Comparison of ENCODE assay signal across 18 cellular contexts in the genomic region with DNA sequence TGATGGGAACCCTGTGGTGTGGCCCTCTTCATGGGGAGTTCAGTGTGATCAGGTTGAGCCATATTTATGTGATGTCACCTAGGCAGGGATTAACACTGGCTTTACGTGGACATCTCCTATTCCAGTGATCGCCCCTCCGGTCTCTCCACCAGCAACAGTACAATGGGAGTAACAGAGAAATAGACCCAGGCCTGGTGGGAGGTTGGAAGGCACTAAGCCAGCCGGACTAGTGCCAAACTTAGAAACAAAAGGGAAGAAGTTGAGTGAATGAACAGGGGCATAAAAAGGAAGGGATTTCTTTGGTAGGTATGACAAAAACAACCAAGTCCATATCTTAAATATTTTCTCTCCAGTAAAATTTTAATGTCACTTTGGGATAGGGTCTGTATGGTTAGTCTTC.
DNase-seq lines count a peak whose midpoint lies in the region; ATAC-seq and TF ChIP-seq lines count a peak whose summit lies in the region.
"Had no signal": no experiment of that assay in that cellular context is flagged by ENCODE, and none has a peak within 500 bp of the region (broad histone marks: within the 10 kb centered on the region; RNA-seq: fewer than 3 reads in every experiment).

No MANE protein-coding gene starts in this region.

- no peak overlapping the region for H3K4ac ChIP-seq in neuronal stem cell (ENCODE audit: low read length)

- H3K4me1 ChIP-seq in left ventricle myocardium inferior, result peaks cover 31% of the 10 kb centered on the region
- H3K4me1 ChIP-seq in esophagus muscularis mucosa, result peaks cover 7 to 21% (median 20%) of the 10 kb centered on the region in 4 donors
- H3K4me1 ChIP-seq in neuronal stem cell (ENCODE audit: control insufficient read depth in 2 of 2, insufficient read depth in 1 of 2, low read depth in 1 of 2, low read length in 2 of 2), result peaks cover 10 to 12% of the 10 kb centered on the region in 2 donors

- ATAC-seq in GM18861 (IDR thresholded peaks at IDR 0.05; ENCODE audit: unreplicated experiment), result no peak
- ATAC-seq in WTC11, result no peak

- POLR2A ChIA-PET in WTC11 (lab: Charles Lee), result no interaction called here

- peak overlapping the region; percentile 26 for H3K4me3 Mint-ChIP-seq in type B pancreatic cell
- no peak overlapping the region for H3K4me3 Mint-ChIP-seq in WTC11
- H3K4me3 Mint-ChIP-seq: H9, IgD-negative memory B cell had no signal

- 76% methylated on average over 4 of the region's 4 CpGs for WGBS in esophagus muscularis mucosa
- WGBS in neuronal stem cell (ENCODE audit: extremely low coverage in 2 of 2, insufficient read length in 2 of 2, insufficient replicate concordance in 1 of 2), 2 donors, result no CpG with 5 or more reads among the region's 4 CpGs

- no peak for TF ChIP-seq EP300 in esophagus muscularis mucosa (IDR thresholded peaks at IDR 0.05)

- H2BK15ac ChIP-seq in neuronal stem cell (ENCODE audit: low read length), result no peak overlapping the region

- H3K9me3 Mint-ChIP-seq in type B pancreatic cell, result peaks cover 5% of the 10 kb centered on the region
- H3K9me3 Mint-ChIP-seq in WTC11, result peaks cover 8% of the 10 kb centered on the region
- H3K9me3 Mint-ChIP-seq: H9, IgD-negative memory B cell had no signal

- no peak overlapping the region for H4K8ac ChIP-seq in neuronal stem cell (ENCODE audit: low read depth, low read length)

- H3K4me3 ChIP-seq in left ventricle myocardium inferior (no peak overlapping the region), esophagus muscularis mucosa (no peak overlapping the region), neuronal stem cell (ENCODE audit: low read length in 2 of 2) (no peak overlapping the region)

- H2BK120ac ChIP-seq in neuronal stem cell (ENCODE audit: low read depth, low read length), result no peak overlapping the region

- H4K91ac ChIP-seq in neuronal stem cell (ENCODE audit: low read depth, low read length, poor library complexity), result no peak overlapping the region

- no peak overlapping the region for H3K14ac ChIP-seq in neuronal stem cell (ENCODE audit: low read length)

- H3K4me1 Mint-ChIP-seq in type B pancreatic cell (ENCODE audit: unreplicated experiment) (peaks cover 48% of the 10 kb centered on the region), WTC11 (peaks cover 28% of the 10 kb centered on the region)

- no peak overlapping the region for H3K18ac ChIP-seq in neuronal stem cell (ENCODE audit: low read length)

- no peaks in the 10 kb centered on the region for H3K36me3 ChIP-seq in left ventricle myocardium inferior
- no peaks in the 10 kb centered on the region for H3K36me3 ChIP-seq in esophagus muscularis mucosa
- H3K36me3 ChIP-seq in neuronal stem cell (replicated peaks in 1 of 2; ENCODE audit: control insufficient read depth in 2 of 2, insufficient read depth in 2 of 2, low read length in 2 of 2), result no peaks in the 10 kb centered on the region

- intact Hi-C loops in left ventricle myocardium inferior (cut with micrococcal nuclease) (no loop called here), cardiac septum (cut with DNase I) (no loop called here), esophagus muscularis mucosa (cut with DNase I) (no loop called here)

- TF ChIP-seq POLR2A in esophagus muscularis mucosa (IDR thresholded peaks at IDR 0.05; ENCODE audit: low read depth), result no peak

- CTCF ChIA-PET in WTC11 (lab: Charles Lee), result no interaction called here

- H3K9ac ChIP-seq in neuronal stem cell (ENCODE audit: low read depth, low read length, poor library complexity), result no peak overlapping the region

- H2AK5ac ChIP-seq in neuronal stem cell (ENCODE audit: low read depth, low read length), result no peak overlapping the region

- H3K79me1 ChIP-seq in neuronal stem cell (ENCODE audit: low read depth, low read length), result no peaks in the 10 kb centered on the region

- no peak overlapping the region for H2BK12ac ChIP-seq in neuronal stem cell (ENCODE audit: low read length)

- H3K27me3 Mint-ChIP-seq in type B pancreatic cell, result no peaks in the 10 kb centered on the region
- no peaks in the 10 kb centered on the region for H3K27me3 Mint-ChIP-seq in WTC11 (ENCODE audit: low read depth)

- H2AFZ ChIP-seq in neuronal stem cell (ENCODE audit: low read length), result peak overlapping the region; percentile 81

- H3K27ac Mint-ChIP-seq in type B pancreatic cell (no peak overlapping the region), WTC11 (no peak overlapping the region)
- H3K27ac Mint-ChIP-seq: H9 had no signal

- no peak for TF ChIP-seq CTCF in left ventricle myocardium inferior (IDR thresholded peaks at IDR 0.05; ENCODE audit: borderline replicate concordance)
- no peak for TF ChIP-seq CTCF in esophagus muscularis mucosa (IDR thresholded peaks at IDR 0.05)
- no peak for TF ChIP-seq CTCF in type B pancreatic cell (conservative IDR thresholded peaks at IDR 0.05)
- no peak for TF ChIP-seq CTCF in WTC11 (IDR thresholded peaks at IDR 0.05)

- H3K9me3 ChIP-seq in left ventricle myocardium inferior (replicated peaks), result no peaks in the 10 kb centered on the region
- H3K9me3 ChIP-seq in esophagus muscularis mucosa, result no peaks in the 10 kb centered on the region
- peaks cover 0 to 11% of the 10 kb centered on the region in 2 donors for H3K9me3 ChIP-seq in neuronal stem cell (replicated peaks in 1 of 2; ENCODE audit: control insufficient read depth in 2 of 2, insufficient read depth in 1 of 2, low read depth in 1 of 2, low read length in 2 of 2)

- DNase-seq in left ventricle myocardium inferior, result no peak
- DNase-seq in cardiac septum (ENCODE audit: low spot score), result no peak
- DNase-seq in esophagus muscularis mucosa (ENCODE audit: extremely low spot score), result no peak
- DNase-seq in neuronal stem cell (ENCODE audit: low spot score), result no peak
- DNase-seq in type B pancreatic cell (ENCODE audit: extremely low spot score, unreplicated experiment), result no peak
- no peak for DNase-seq in HCEC 1CT
- no peak for DNase-seq in WTC11 (ENCODE audit: low spot score)
- DNase-seq: 8988T, COR-L47, DMS153, EL, H9, NCI-H1417, NCI-H1930, NCI-H510A treated with DMSO at 0.1 percent for 48 hours had no signal

- peaks cover 14% of the 10 kb centered on the region for H3K36me3 Mint-ChIP-seq in type B pancreatic cell
- H3K36me3 Mint-ChIP-seq in WTC11, result no peaks in the 10 kb centered on the region

- no peak overlapping the region for H3K4me2 ChIP-seq in neuronal stem cell (ENCODE audit: insufficient read depth, low read length, poor library complexity, severe bottlenecking)

- H3K27me3 ChIP-seq in left ventricle myocardium inferior (ENCODE audit: low read depth), result no peaks in the 10 kb centered on the region
- no peaks in the 10 kb centered on the region for H3K27me3 ChIP-seq in esophagus muscularis mucosa
- no peaks in the 10 kb centered on the region for H3K27me3 ChIP-seq in neuronal stem cell (ENCODE audit: control insufficient read depth in 3 of 3, insufficient read depth in 3 of 3, low read depth in 1 of 3, low read length in 3 of 3)

- H3K27ac ChIP-seq in left ventricle myocardium inferior (replicated peaks) (peak overlapping the region; percentile 59), esophagus muscularis mucosa (replicated peaks in 1 of 4) (peak overlapping the region in 3 of 4 donors; percentile 1 to 14 (median 13)), neuronal stem cell (replicated peaks; ENCODE audit: low read length) (no peak overlapping the region)
- H3K27ac ChIP-seq: C4-2B had no signal

- no peak overlapping the region for H3K23ac ChIP-seq in neuronal stem cell (ENCODE audit: low read depth, low read length, poor library complexity)

- H2BK5ac ChIP-seq in neuronal stem cell (ENCODE audit: low read length), result no peak overlapping the region

TF ChIP-seq in WTC11, 78 proteins besides CTCF, POLR2A, EP300 and RAD21 (continues in another document):
- TF ChIP-seq, protein P1, sequence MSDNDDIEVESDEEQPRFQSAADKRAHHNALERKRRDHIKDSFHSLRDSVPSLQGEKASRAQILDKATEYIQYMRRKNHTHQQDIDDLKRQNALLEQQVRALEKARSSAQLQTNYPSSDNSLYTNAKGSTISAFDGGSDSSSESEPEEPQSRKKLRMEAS (CRISPR knock-in tag; IDR thresholded peaks at IDR 0.05), result no peak
- TF ChIP-seq, protein P2, sequence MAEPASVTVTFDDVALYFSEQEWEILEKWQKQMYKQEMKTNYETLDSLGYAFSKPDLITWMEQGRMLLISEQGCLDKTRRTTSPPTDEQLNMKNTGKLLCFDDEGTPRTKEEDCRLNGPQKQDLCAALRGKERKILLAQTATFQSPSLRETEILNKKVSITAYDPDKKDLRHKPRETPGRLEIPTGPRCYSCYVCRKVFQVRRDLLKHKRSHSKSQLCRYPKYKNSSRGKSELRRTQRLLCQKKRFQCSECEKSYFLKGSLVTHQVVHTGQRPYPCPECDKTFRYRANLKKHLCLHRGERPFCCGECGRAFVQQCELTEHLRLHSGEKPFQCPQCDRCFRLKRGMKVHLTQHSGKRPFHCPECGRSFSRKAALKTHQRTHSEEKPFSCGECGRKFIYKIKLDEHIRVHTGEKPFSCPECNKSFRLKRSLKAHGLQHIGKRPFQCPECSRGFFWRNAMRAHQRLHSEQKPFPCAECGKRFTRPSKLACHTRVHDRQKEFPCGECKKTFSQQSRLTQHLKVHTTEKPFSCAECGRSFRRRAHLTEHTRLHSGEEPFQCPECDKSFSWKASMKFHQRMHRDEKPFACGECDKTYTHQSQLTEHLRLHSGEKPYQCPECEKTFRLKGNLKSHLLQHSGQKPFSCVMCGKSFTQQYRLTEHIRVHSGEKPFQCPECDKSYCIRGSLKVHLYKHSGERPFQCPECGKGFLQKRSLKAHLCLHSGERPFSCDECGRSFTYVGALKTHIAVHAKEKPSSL (CRISPR knock-in tag; conservative IDR thresholded peaks at IDR 0.05), result no peak
- TF ChIP-seq HMGA2 (CRISPR knock-in tag; IDR thresholded peaks at IDR 0.05), result no peak
- no peak for TF ChIP-seq ZNF671 (CRISPR knock-in tag; IDR thresholded peaks at IDR 0.05)
